ENCODE assay signal across 1 cellular context in the genomic region with DNA sequence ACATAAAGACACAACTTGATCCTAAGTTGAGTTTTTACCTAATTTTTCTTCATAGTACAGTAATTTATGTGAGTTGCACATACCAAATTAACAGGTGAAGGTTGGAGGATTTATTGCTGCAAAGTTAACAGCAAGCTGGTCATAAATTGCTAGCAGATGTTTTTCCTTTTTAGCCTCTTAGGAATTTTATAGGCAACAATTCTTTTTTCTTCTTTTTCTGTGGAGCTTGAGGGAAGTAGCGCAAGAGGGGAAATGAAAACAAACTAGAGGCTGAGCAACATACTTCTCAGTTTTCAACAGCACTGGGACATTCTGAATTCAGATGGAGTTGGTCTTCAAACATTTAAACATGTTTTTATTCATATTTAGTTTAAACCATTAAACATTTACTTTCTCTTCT.
TF ChIP-seq lines count a peak whose summit lies in the region.

No MANE protein-coding gene starts in this region.

TF ChIP-seq in K562, 482 proteins besides CTCF, POLR2A, EP300 and RAD21:
- TF ChIP-seq ZNF12 (CRISPR knock-in tag; IDR thresholded peaks at IDR 0.05) = no peak
- no peak for TF ChIP-seq GTF2F1 (IDR thresholded peaks at IDR 0.05; ENCODE audit: low read depth, low read length)
- TF ChIP-seq, protein P1, sequence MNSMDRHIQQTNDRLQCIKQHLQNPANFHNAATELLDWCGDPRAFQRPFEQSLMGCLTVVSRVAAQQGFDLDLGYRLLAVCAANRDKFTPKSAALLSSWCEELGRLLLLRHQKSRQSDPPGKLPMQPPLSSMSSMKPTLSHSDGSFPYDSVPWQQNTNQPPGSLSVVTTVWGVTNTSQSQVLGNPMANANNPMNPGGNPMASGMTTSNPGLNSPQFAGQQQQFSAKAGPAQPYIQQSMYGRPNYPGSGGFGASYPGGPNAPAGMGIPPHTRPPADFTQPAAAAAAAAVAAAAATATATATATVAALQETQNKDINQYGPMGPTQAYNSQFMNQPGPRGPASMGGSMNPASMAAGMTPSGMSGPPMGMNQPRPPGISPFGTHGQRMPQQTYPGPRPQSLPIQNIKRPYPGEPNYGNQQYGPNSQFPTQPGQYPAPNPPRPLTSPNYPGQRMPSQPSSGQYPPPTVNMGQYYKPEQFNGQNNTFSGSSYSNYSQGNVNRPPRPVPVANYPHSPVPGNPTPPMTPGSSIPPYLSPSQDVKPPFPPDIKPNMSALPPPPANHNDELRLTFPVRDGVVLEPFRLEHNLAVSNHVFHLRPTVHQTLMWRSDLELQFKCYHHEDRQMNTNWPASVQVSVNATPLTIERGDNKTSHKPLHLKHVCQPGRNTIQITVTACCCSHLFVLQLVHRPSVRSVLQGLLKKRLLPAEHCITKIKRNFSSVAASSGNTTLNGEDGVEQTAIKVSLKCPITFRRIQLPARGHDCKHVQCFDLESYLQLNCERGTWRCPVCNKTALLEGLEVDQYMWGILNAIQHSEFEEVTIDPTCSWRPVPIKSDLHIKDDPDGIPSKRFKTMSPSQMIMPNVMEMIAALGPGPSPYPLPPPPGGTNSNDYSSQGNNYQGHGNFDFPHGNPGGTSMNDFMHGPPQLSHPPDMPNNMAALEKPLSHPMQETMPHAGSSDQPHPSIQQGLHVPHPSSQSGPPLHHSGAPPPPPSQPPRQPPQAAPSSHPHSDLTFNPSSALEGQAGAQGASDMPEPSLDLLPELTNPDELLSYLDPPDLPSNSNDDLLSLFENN (IDR thresholded peaks at IDR 0.05; ENCODE audit: low read depth in 2 of 2, low read length in 2 of 2) = no peak
- TF ChIP-seq RFX5 (IDR thresholded peaks at IDR 0.05; ENCODE audit: low read depth, low read length) = no peak
- no peak for TF ChIP-seq EZH2 (IDR thresholded peaks at IDR 0.05; ENCODE audit: borderline replicate concordance, low read depth, low read length)
- TF ChIP-seq, protein P2, sequence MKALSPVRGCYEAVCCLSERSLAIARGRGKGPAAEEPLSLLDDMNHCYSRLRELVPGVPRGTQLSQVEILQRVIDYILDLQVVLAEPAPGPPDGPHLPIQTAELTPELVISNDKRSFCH (CRISPR knock-in tag; IDR thresholded peaks at IDR 0.05) = no peak
- TF ChIP-seq, protein P2 (tag; IDR thresholded peaks at IDR 0.05) = no peak
- TF ChIP-seq, protein P3, sequence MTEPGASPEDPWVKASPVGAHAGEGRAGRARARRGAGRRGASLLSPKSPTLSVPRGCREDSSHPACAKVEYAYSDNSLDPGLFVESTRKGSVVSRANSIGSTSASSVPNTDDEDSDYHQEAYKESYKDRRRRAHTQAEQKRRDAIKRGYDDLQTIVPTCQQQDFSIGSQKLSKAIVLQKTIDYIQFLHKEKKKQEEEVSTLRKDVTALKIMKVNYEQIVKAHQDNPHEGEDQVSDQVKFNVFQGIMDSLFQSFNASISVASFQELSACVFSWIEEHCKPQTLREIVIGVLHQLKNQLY (CRISPR knock-in tag; conservative IDR thresholded peaks at IDR 0.05) = no peak
- TF ChIP-seq KLF13 (tag; IDR thresholded peaks at IDR 0.05; ENCODE audit: borderline replicate concordance, low read depth) = no peak
- no peak for TF ChIP-seq RBM25 (IDR thresholded peaks at IDR 0.05; ENCODE audit: low read depth, low read length, severe bottlenecking)
- no peak for TF ChIP-seq MYBL2 (IDR thresholded peaks at IDR 0.05; ENCODE audit: low read depth)
- TF ChIP-seq MYBL2 (CRISPR knock-in tag; IDR thresholded peaks at IDR 0.05; ENCODE audit: borderline replicate concordance) = no peak
- no peak for TF ChIP-seq NFYB (IDR thresholded peaks at IDR 0.05; ENCODE audit: extremely low read depth, insufficient read length)
- TF ChIP-seq KAT7 (CRISPR knock-in tag; IDR thresholded peaks at IDR 0.05; ENCODE audit: borderline replicate concordance) = no peak
- no peak for TF ChIP-seq ZFP36 (IDR thresholded peaks at IDR 0.05; ENCODE audit: low read depth, low read length, partially characterized antibody)
- no peak for TF ChIP-seq OTX1 (CRISPR knock-in tag; IDR thresholded peaks at IDR 0.05)
- no peak for TF ChIP-seq CTBP1 (IDR thresholded peaks at IDR 0.05; ENCODE audit: borderline replicate concordance)
- no peak for TF ChIP-seq KLF1 (tag; IDR thresholded peaks at IDR 0.05)
- TF ChIP-seq PTTG1 (tag; IDR thresholded peaks at IDR 0.05; ENCODE audit: low read depth) = no peak
- no peak for TF ChIP-seq ZC3H8 (IDR thresholded peaks at IDR 0.05)
- no peak for TF ChIP-seq FOXJ3 (CRISPR knock-in tag; IDR thresholded peaks at IDR 0.05)
- TF ChIP-seq, protein P4, sequence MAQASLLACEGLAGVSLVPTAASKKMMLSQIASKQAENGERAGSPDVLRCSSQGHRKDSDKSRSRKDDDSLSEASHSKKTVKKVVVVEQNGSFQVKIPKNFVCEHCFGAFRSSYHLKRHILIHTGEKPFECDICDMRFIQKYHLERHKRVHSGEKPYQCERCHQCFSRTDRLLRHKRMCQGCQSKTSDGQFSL (CRISPR knock-in tag; IDR thresholded peaks at IDR 0.05) = no peak
- TF ChIP-seq, protein P4 (tag; IDR thresholded peaks at IDR 0.05) = no peak
